Comparison of ENCODE assay signal across 9 cellular contexts in the genomic region with DNA sequence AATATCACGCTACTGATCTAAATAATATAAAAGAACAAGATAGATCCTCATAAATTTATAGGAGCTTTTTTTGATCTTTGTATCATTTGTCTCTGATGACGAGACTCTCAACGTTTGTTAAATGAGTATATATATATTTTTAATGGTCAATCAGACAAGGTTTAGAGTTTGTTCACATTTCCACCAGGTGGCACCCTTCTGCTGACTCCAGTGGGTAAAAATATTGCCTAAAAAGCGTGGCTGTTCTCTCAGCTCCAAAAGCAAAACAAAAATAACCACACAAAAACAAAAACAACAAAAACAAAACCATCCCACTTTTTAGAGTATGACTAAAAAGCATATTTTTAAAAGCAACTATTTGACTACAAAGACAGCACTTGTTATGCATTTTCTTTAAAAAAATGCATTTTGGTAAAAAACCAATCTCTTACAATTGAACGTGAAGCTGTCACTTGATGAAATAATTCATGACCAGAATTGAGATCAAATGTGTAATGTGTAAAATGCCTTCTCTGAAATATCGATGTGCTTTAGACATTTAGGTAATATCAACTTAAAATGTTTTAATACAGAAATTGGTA.
DNase-seq lines count a peak whose midpoint lies in the region; ATAC-seq and TF ChIP-seq lines count a peak whose summit lies in the region.
"Had no signal": no experiment of that assay in that cellular context is flagged by ENCODE, and none has a peak within 500 bp of the region (broad histone marks: within the 10 kb centered on the region; RNA-seq: fewer than 3 reads in every experiment).

No MANE protein-coding gene starts in this region.

- no peak overlapping the region for H3K27ac ChIP-seq in SU-DHL-6 (ENCODE audit: low read depth, low read length)
- H3K27ac ChIP-seq: skin epidermis had no signal

- H3K36me3 ChIP-seq in Loucy (ENCODE audit: insufficient read depth, low read length) (no peaks in the 10 kb centered on the region), SU-DHL-6 (ENCODE audit: low read length) (no peaks in the 10 kb centered on the region)

- no peak overlapping the region for H3K9ac ChIP-seq in Loucy (ENCODE audit: low read depth, low read length, poor library complexity, severe bottlenecking)
- no peak overlapping the region for H3K9ac ChIP-seq in SU-DHL-6 (ENCODE audit: low read length)

- ATAC-seq in GM19463 (IDR thresholded peaks at IDR 0.05; ENCODE audit: unreplicated experiment) (no peak), GM21367 (IDR thresholded peaks at IDR 0.05; ENCODE audit: unreplicated experiment) (no peak)

- H4K20me1 ChIP-seq in Loucy (ENCODE audit: insufficient read depth, low read length, poor library complexity, severe bottlenecking): no peaks in the 10 kb centered on the region
- no peaks in the 10 kb centered on the region for H4K20me1 ChIP-seq in SU-DHL-6 (ENCODE audit: low read depth, low read length)

- H3K79me2 ChIP-seq in Loucy (ENCODE audit: insufficient read depth, low read length) (no peaks in the 10 kb centered on the region), SU-DHL-6 (ENCODE audit: insufficient read depth, low read length) (no peaks in the 10 kb centered on the region)

- no peaks in the 10 kb centered on the region for H3K27me3 ChIP-seq in Loucy (ENCODE audit: insufficient read depth, low read length, poor library complexity, severe bottlenecking)
- H3K27me3 ChIP-seq in SU-DHL-6 (ENCODE audit: low read length): no peaks in the 10 kb centered on the region

- H3K9me2 ChIP-seq in Loucy (replicated peaks; ENCODE audit: low read depth, low read length) (no peaks in the 10 kb centered on the region), SU-DHL-6 (replicated peaks; ENCODE audit: insufficient read depth, low read length) (no peaks in the 10 kb centered on the region)

- H3K9me3 ChIP-seq in Loucy (ENCODE audit: insufficient read depth, low read depth, low read length): no peaks in the 10 kb centered on the region; the same call in 1 of the 2 replicates
- H3K9me3 ChIP-seq in SU-DHL-6 (ENCODE audit: insufficient read depth, low read length): no peaks in the 10 kb centered on the region

- H3K4me1 ChIP-seq in Loucy (ENCODE audit: insufficient read depth, low read length, poor library complexity, severe bottlenecking): no peaks in the 10 kb centered on the region

- peak; percentile 33 for DNase-seq in iris pigment epithelial cell (ENCODE audit: low read depth)
- no peak for DNase-seq in activated CD4-positive, alpha-beta T cell treated with anti-CD3 and anti-CD28 coated beads for 1 hour
- no peak for DNase-seq in ecto neural progenitor cell (ENCODE audit: low spot score)

- H3K4me3 ChIP-seq in Loucy (ENCODE audit: low read length, poor library complexity, severe bottlenecking) (no peak overlapping the region), SU-DHL-6 (ENCODE audit: insufficient read depth, low read length, poor library complexity, severe bottlenecking) (no peak overlapping the region)
- H3K4me3 ChIP-seq: skin epidermis had no signal

- no peak overlapping the region for H3K4me2 ChIP-seq in Loucy (ENCODE audit: low read depth, low read length, poor library complexity, severe bottlenecking)
- H3K4me2 ChIP-seq in SU-DHL-6 (ENCODE audit: low read depth, low read length, poor library complexity, severe bottlenecking): no peak overlapping the region

- H2AFZ ChIP-seq in Loucy (ENCODE audit: low read length): no peak overlapping the region
- H2AFZ ChIP-seq in SU-DHL-6 (ENCODE audit: low read depth, low read length, severe bottlenecking): no peak overlapping the region

- TF ChIP-seq CTCF in GM12873 (IDR thresholded peaks at IDR 0.05; ENCODE audit: insufficient read depth, low read depth, low read length, missing control alignments) (peak; percentile 52), Loucy (conservative IDR thresholded peaks at IDR 0.05; ENCODE audit: low read length) (peak; percentile 63), SU-DHL-6 (IDR thresholded peaks at IDR 0.05; ENCODE audit: insufficient read depth, low read length, poor library complexity, severe bottlenecking) (peak; percentile 60)

- no peaks in the 10 kb centered on the region for H3F3A ChIP-seq in Loucy (ENCODE audit: low read depth)
- no peaks in the 10 kb centered on the region for H3F3A ChIP-seq in SU-DHL-6 (ENCODE audit: insufficient read depth)
